ENCODE assay signal across 22 cellular contexts in genomic region chr1:156772222-156772621, GRCh38. TPM values are rescaled to one million over a fixed set of nuclear protein-coding genes. Genes with fewer than 3 reads are reported as not detected.
DNase-seq lines count a peak whose midpoint lies in the region; ATAC-seq and TF ChIP-seq lines count a peak whose summit lies in the region.
"Had no signal": no experiment of that assay in that cellular context is flagged by ENCODE, and none has a peak within 500 bp of the region (broad histone marks: within the 10 kb centered on the region; RNA-seq: fewer than 3 reads in every experiment).

No MANE protein-coding gene starts in this region.

- H3K36me3 Mint-ChIP-seq in MCF 10A (ENCODE audit: insufficient read depth, unreplicated experiment) (peaks cover 58% of the 10 kb centered on the region), glutamatergic neuron (ENCODE audit: unreplicated experiment) (no peaks in the 10 kb centered on the region)
- peaks cover 77% of the 10 kb centered on the region for H3K36me3 Mint-ChIP-seq in stimulated activated effector memory CD8-positive, alpha-beta T cell treated with anti-CD3 and anti-CD28 coated beads, Interleukin-12 subunit alpha, Interleukin-12 subunit beta, amount 100 ng/mL, for 72 hours

- no peak overlapping the region for H3K4me3 ChIP-seq in breast epithelium
- H3K4me3 ChIP-seq in SK-N-MC, result no peak overlapping the region
- H3K4me3 ChIP-seq: tibial nerve had no signal

- no peak overlapping the region for H3K4me3 Mint-ChIP-seq in MCF 10A (ENCODE audit: unreplicated experiment)
- H3K4me3 Mint-ChIP-seq in glutamatergic neuron (ENCODE audit: unreplicated experiment), result peak overlapping the region; percentile 66
- H3K4me3 Mint-ChIP-seq in stimulated activated effector memory CD8-positive, alpha-beta T cell treated with anti-CD3 and anti-CD28 coated beads, Interleukin-12 subunit alpha, Interleukin-12 subunit beta, amount 100 ng/mL, for 72 hours, result no peak overlapping the region
- H3K4me3 Mint-ChIP-seq: activated T-cell treated with anti-CD3 and anti-CD28 coated beads, Interleukin-2, amount 50 U/mL, for 4 hours; T-cell had no signal

- H3K36me3 ChIP-seq in breast epithelium (no peaks in the 10 kb centered on the region), SK-N-MC (ENCODE audit: insufficient read depth, low read length) (peaks cover 37% of the 10 kb centered on the region)

- H3K27me3 Mint-ChIP-seq in MCF 10A (ENCODE audit: insufficient read depth, unreplicated experiment) (no peaks in the 10 kb centered on the region), glutamatergic neuron (ENCODE audit: unreplicated experiment) (peaks cover 4% of the 10 kb centered on the region)
- H3K27me3 Mint-ChIP-seq: T-cell had no signal

- DNase-seq in MCF 10A (ENCODE audit: unreplicated experiment) (no peak), breast epithelium (ENCODE audit: low spot score in 2 of 2) (no peak), SK-N-MC (ENCODE audit: low read depth, low spot score) (no peak), glutamatergic neuron (no peak), caudate nucleus (lab: John Stamatoyannopoulos, UW) (no peak), ureter (ENCODE audit: low spot score) (no peak)
- DNase-seq in stimulated activated effector memory CD8-positive, alpha-beta T cell treated with anti-CD3 and anti-CD28 coated beads, Interleukin-12 subunit alpha, Interleukin-12 subunit beta, amount 100 ng/mL, for 72 hours (ENCODE audit: low spot score in 2 of 2), result no peak
- DNase-seq in stimulated activated CD4-positive, alpha-beta T cell treated with anti-CD3 and anti-CD28 coated beads, Interleukin-4, amount 100 ng/mL, for 24 hours, result no peak
- DNase-seq: activated CD8-positive, alpha-beta memory T cell treated with anti-CD3 and anti-CD28 coated beads for 24 hours; activated naive CD4-positive, alpha-beta T cell treated with Interleukin-2 at 50 U/mL for 16 hours; activated T-cell treated with anti-CD3 and anti-CD28 coated beads, Interleukin-2, amount 50 U/mL, for 4 hours; cortex of kidney; DMS153; mammary epithelial cell; NCI-H2081; NCI-H446; NCI-H82; SHP77; stimulated activated CD4-positive, alpha-beta T cell treated with anti-CD3 and anti-CD28 coated beads, Interleukin-4, amount 100 ng/mL, for 1 hour; stimulated activated naive CD4-positive, alpha-beta T cell; T-cell had no signal

- peak overlapping the region; percentile 11 for H3K27ac Mint-ChIP-seq in MCF 10A (ENCODE audit: low read depth, unreplicated experiment)
- H3K27ac Mint-ChIP-seq in glutamatergic neuron (ENCODE audit: unreplicated experiment), result no peak overlapping the region
- H3K27ac Mint-ChIP-seq in stimulated activated effector memory CD8-positive, alpha-beta T cell treated with anti-CD3 and anti-CD28 coated beads, Interleukin-12 subunit alpha, Interleukin-12 subunit beta, amount 100 ng/mL, for 72 hours, result peak overlapping the region; percentile 42

- no peak overlapping the region for H3K27ac ChIP-seq in breast epithelium
- H3K27ac ChIP-seq in SK-N-MC, result peak overlapping the region; percentile 52; the same call in 1 of the 2 replicates
- no peak overlapping the region for H3K27ac ChIP-seq in caudate nucleus (ENCODE audit: low read depth, low read length)

- no peak for TF ChIP-seq POLR2A in breast epithelium (IDR thresholded peaks at IDR 0.05)

- peaks cover 0 to 13% of the 10 kb centered on the region in 2 donors for H3K4me1 ChIP-seq in breast epithelium

- H3K9me3 Mint-ChIP-seq in MCF 10A (ENCODE audit: unreplicated experiment) (no peaks in the 10 kb centered on the region), glutamatergic neuron (ENCODE audit: unreplicated experiment) (peaks cover 7% of the 10 kb centered on the region)
- no peaks in the 10 kb centered on the region for H3K9me3 Mint-ChIP-seq in stimulated activated effector memory CD8-positive, alpha-beta T cell treated with anti-CD3 and anti-CD28 coated beads, Interleukin-12 subunit alpha, Interleukin-12 subunit beta, amount 100 ng/mL, for 72 hours
- H3K9me3 Mint-ChIP-seq: activated T-cell treated with anti-CD3 and anti-CD28 coated beads, Interleukin-2, amount 50 U/mL, for 4 hours; T-cell had no signal

- BruUV-seq in MCF 10A (replicated peaks; lab: Mats Ljungman, UMichigan), result no TSS peak

- H3K9me3 ChIP-seq in breast epithelium (no peaks in the 10 kb centered on the region), SK-N-MC (ENCODE audit: low read depth, low read length) (no peaks in the 10 kb centered on the region)
- H3K9me3 ChIP-seq: tibial nerve had no signal

- ATAC-seq in stimulated activated effector memory CD8-positive, alpha-beta T cell treated with anti-CD3 and anti-CD28 coated beads, Interleukin-12 subunit alpha, Interleukin-12 subunit beta, amount 100 ng/mL, for 72 hours, result no peak
- ATAC-seq: activated T-cell treated with anti-CD3 and anti-CD28 coated beads, Interleukin-2, amount 50 U/mL, for 4 hours; T-cell had no signal

- POLR2A ChIA-PET in MCF 10A (lab: Yijun Ruan, JAX), result interaction anchor here (0.6 to 8.3 kb wide), 6 partner anchors 9 to 91 kb away, joined by 3 to 220 read pairs (median 5); partner anchors contain the start of genes ISG20L2 and METTL25B

- H3K4me1 Mint-ChIP-seq in MCF 10A (ENCODE audit: insufficient read depth, unreplicated experiment) (peaks cover 57% of the 10 kb centered on the region), glutamatergic neuron (ENCODE audit: low read depth, unreplicated experiment) (peaks cover 38% of the 10 kb centered on the region)
- H3K4me1 Mint-ChIP-seq in stimulated activated effector memory CD8-positive, alpha-beta T cell treated with anti-CD3 and anti-CD28 coated beads, Interleukin-12 subunit alpha, Interleukin-12 subunit beta, amount 100 ng/mL, for 72 hours, result peaks cover 68% of the 10 kb centered on the region

- CTCF ChIA-PET in MCF 10A (lab: Yijun Ruan, JAX), result interaction anchor here (0.5 to 9.4 kb wide), 17 partner anchors 9 to 866 kb away, joined by 3 to 115 read pairs (median 4); partner anchors contain the start of genes ISG20L2 and METTL25B

- peak; percentile 11 for TF ChIP-seq CTCF in MCF 10A (IDR thresholded peaks at IDR 0.05; ENCODE audit: unreplicated experiment)
- no peak for TF ChIP-seq CTCF in breast epithelium (IDR thresholded peaks at IDR 0.05)
- peak; percentile 45 for TF ChIP-seq CTCF in glutamatergic neuron (IDR thresholded peaks at IDR 0.05; ENCODE audit: partially characterized antibody, unreplicated experiment)

- intact Hi-C loops in MCF 10A (cut with micrococcal nuclease), result no loop called here
- intact Hi-C loops in breast epithelium (cut with DNase I; ENCODE audit: low total_unique reads), result no loop called here

- H3K27me3 ChIP-seq in breast epithelium, result no peaks in the 10 kb centered on the region
- H3K27me3 ChIP-seq: tibial nerve had no signal

- H3K9ac ChIP-seq in SK-N-MC (ENCODE audit: insufficient read length), result peak overlapping the region; percentile 52

RNA-seq across cellular contexts. Expression of gene PRCC, which starts 4.9 kb away (rescaled TPM):
- total RNA-seq in MCF 10A (2022) (112 and 131 TPM in 2 replicates), breast epithelium (10 to 100 TPM; 21.6 to 35.9 (median 24.9) TPM), glutamatergic neuron (ENCODE audit: unreplicated experiment) (88.8 TPM), ureter (70.9 TPM)

RNA-seq across cellular contexts. Expression of gene HDGF, which starts 20.7 kb away (rescaled TPM):
- 679 and 707 TPM in 2 replicates for total RNA-seq in MCF 10A (2022)
- total RNA-seq in breast epithelium, result 100 to 1,000 TPM; 133 to 178 (median 173) TPM
- total RNA-seq in glutamatergic neuron (ENCODE audit: unreplicated experiment), result 147 TPM
- total RNA-seq in ureter, result 151 TPM

RNA-seq across cellular contexts. Expression of gene MRPL24, which starts 31.3 kb away (rescaled TPM):
- total RNA-seq in MCF 10A (2022), result 233 and 261 TPM in 2 replicates
- total RNA-seq in breast epithelium, result 10 to 100 TPM; 36.6 to 63.9 (median 63.8) TPM
- 25.1 TPM for total RNA-seq in glutamatergic neuron (ENCODE audit: unreplicated experiment)
- 91.6 TPM for total RNA-seq in ureter

RNA-seq across cellular contexts. Expression of gene ISG20L2, which starts 43.7 kb away (rescaled TPM):
- 49.9 and 57.5 TPM in 2 replicates for total RNA-seq in MCF 10A (2022)
- total RNA-seq in breast epithelium, result 10 to 100 TPM; 13.6 to 25.2 (median 21.0) TPM
- 32.6 TPM for total RNA-seq in glutamatergic neuron (ENCODE audit: unreplicated experiment)
- total RNA-seq in ureter, result 42.7 TPM

RNA-seq across cellular contexts. Expression of gene METTL25B, which starts 44.0 kb away (rescaled TPM):
- total RNA-seq in MCF 10A (2022) (46.0 and 68.9 TPM in 2 replicates), breast epithelium (10 to 100 TPM; 15.5 to 41.3 (median 30.2) TPM), glutamatergic neuron (ENCODE audit: unreplicated experiment) (27.1 TPM), ureter (49.5 TPM)

Comparison
In these comparisons a context has a peak if more than half of its experiments do, and no peak if none do; other contexts are left out.
1. CTCF ChIP-seq: peak in MCF 10A (single experiment) and glutamatergic neuron (single experiment); none in breast epithelium (0 of 3).